1 cellular context compared by ENCODE assay signal in the genomic region with DNA sequence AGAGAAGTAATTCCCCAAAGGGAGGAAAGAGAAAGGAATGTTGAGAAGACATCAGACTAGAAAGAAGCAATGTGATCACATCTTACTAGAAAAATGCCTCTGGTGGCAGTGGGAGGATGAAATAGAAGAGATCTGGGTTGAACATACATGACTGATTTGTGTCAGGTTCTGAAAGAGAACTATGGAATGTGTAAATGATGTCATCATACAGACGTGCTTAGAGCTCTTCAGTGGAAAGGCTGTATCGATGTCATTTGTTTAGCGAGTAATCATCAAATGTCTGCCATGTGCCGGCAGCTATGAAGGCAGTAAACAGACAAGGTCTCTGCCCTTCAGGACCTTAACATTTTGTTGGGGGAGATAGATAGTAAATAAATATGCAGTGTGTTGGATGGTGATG.
TF ChIP-seq lines count a peak whose summit lies in the region.

No MANE protein-coding gene starts in this region.

TF ChIP-seq in HEK293, 187 proteins besides CTCF, POLR2A, EP300 and RAD21:
- TF ChIP-seq, protein P1, sequence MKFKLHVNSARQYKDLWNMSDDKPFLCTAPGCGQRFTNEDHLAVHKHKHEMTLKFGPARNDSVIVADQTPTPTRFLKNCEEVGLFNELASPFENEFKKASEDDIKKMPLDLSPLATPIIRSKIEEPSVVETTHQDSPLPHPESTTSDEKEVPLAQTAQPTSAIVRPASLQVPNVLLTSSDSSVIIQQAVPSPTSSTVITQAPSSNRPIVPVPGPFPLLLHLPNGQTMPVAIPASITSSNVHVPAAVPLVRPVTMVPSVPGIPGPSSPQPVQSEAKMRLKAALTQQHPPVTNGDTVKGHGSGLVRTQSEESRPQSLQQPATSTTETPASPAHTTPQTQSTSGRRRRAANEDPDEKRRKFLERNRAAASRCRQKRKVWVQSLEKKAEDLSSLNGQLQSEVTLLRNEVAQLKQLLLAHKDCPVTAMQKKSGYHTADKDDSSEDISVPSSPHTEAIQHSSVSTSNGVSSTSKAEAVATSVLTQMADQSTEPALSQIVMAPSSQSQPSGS (tag by site-specific recombination; IDR thresholded peaks at IDR 0.05; ENCODE audit: low read depth) = peak; percentile 60
- TF ChIP-seq ZNF133 (tag by site-specific recombination; IDR thresholded peaks at IDR 0.05) (no peak), SCRT1 (tag by site-specific recombination; IDR thresholded peaks at IDR 0.05; ENCODE audit: borderline replicate concordance) (no peak), ZNF596 (tag by site-specific recombination; IDR thresholded peaks at IDR 0.05) (no peak)
